ENCODE assay signal across 8 cellular contexts in the genomic region with DNA sequence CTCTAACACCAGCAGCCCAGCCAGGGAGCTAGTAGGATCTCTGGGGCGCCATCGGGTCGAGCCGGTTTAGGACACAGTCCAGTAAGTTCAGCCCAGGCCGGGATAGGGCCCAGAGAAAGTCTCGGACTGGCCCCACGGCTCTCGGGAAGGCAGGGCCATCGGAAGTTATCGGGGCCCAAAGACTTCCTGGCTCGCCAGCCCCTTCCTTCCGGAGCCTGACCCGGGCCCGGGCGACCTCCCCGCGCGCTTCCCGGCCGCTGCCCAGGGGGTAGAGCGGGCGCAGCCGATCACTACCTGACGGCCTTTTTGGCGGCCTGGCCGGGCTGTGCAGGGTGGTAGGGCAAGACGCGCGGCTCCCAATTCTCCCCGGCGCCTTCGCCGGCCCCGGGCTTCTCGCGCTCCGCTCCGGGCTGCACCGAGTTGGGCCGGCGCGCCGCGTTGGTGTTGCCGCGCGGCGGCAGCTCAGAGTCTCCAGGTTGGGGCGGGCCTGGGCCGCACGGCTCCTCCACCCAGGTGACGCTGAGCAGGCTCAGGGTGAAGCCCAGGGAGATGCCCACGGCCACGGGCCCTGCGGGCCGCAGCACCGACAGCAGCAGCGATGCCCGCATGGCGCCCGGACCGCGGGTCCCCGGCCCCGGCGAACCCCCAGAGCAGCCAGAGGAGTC. TPM values are rescaled to one million over a fixed set of nuclear protein-coding genes. Genes with fewer than 3 reads are reported as not detected.
A peak's percentile ranks its signal among the peaks of the same experiment; 100 is the strongest.
DNase-seq lines count a peak whose midpoint lies in the region; ATAC-seq, FAIRE-seq and TF ChIP-seq lines count a peak whose summit lies in the region.

No MANE protein-coding gene starts in this region.

- H3K4me1 ChIP-seq in IMR-90 (ENCODE audit: control insufficient read depth, insufficient read depth, low read length) (peaks cover 19% of the 10 kb centered on the region), adrenal gland (replicated peaks in 1 of 2) (peaks cover 10 to 24% of the 10 kb centered on the region in 2 donors), small intestine (ENCODE audit: control insufficient read depth in 2 of 2, insufficient read depth in 1 of 2, low read depth in 1 of 2, low read length in 1 of 2) (peaks cover 4 to 5% of the 10 kb centered on the region in 2 donors)

- no peaks in the 10 kb centered on the region for H3K27me3 ChIP-seq in IMR-90 (ENCODE audit: control insufficient read depth, insufficient read depth, low read length)
- no peaks in the 10 kb centered on the region for H3K27me3 ChIP-seq in adrenal gland
- H3K27me3 ChIP-seq in small intestine (ENCODE audit: control insufficient read depth in 2 of 2, insufficient read depth in 2 of 2, low read length in 2 of 2): no peaks in the 10 kb centered on the region

- POLR2A ChIA-PET in IMR-90 (lab: Charles Lee; ENCODE audit: unreplicated experiment): no interaction called here

- H4K8ac ChIP-seq in IMR-90 (ENCODE audit: low read depth in 2 of 2, low read length in 2 of 2): peak overlapping the region; percentile 22 to 56; a peak in 2 of 4 replicates

- ATAC-seq in activated CD4-positive, CD25-positive, alpha-beta regulatory T cell treated with anti-CD3 and anti-CD28 coated beads, Interleukin-2, amount 50 U/mL, for 24 hours: peak; percentile 40 to 51
- ATAC-seq in GM21723 (IDR thresholded peaks at IDR 0.05; ENCODE audit: unreplicated experiment) (peak; percentile 40), IMR-90 (ENCODE audit: low read depth) (peak; percentile 41)

- H4K5ac ChIP-seq in IMR-90 (ENCODE audit: low read depth, low read length): no peak overlapping the region

- H4K20me1 ChIP-seq in IMR-90 (ENCODE audit: insufficient read depth, low read length): peaks cover 28% of the 10 kb centered on the region

- dilution Hi-C loops in IMR-90 (cut with HindIII; ENCODE audit: low sequenced_read_pairs, unreplicated experiment): no loop called here

- no peak for DNase-seq in activated CD4-positive, CD25-positive, alpha-beta regulatory T cell treated with anti-CD3 and anti-CD28 coated beads, Interleukin-2, amount 50 U/mL, for 72 hours
- peak; percentile 16 for DNase-seq in IMR-90
- DNase-seq in adrenal gland: peak in 4 of 7 donors; percentile 35 to 69 (median 52)
- peak; percentile 52 for DNase-seq in small intestine
- no peak for DNase-seq in stimulated activated CD4-positive, alpha-beta T cell treated with anti-CD3 and anti-CD28 coated beads, Interleukin-1b, Interleukin-23, amount 100 ng/mL, for 48 hours

- peak overlapping the region; percentile 43; the same call in 1 of the 2 replicates for H2AK5ac ChIP-seq in IMR-90 (ENCODE audit: low read depth, low read length)

- CTCF ChIA-PET in IMR-90 (lab: Yijun Ruan, JAX): interaction anchor here (1.3 kb wide), 1 partner anchor 17 kb away, joined by 8 read pairs; no protein-coding TSS in a partner anchor

- H3K36me3 ChIP-seq in IMR-90 (ENCODE audit: control insufficient read depth, insufficient read depth, low read length): peaks cover 26% of the 10 kb centered on the region
- H3K36me3 ChIP-seq in adrenal gland (replicated peaks in 1 of 2): peaks cover 0 to 25% of the 10 kb centered on the region in 2 donors
- peaks cover 3 to 9% of the 10 kb centered on the region in 2 donors for H3K36me3 ChIP-seq in small intestine (ENCODE audit: control insufficient read depth in 2 of 2, insufficient read depth in 2 of 2, low read length in 2 of 2)

- peak overlapping the region; percentile 73 for H2BK5ac ChIP-seq in IMR-90 (ENCODE audit: low read depth, low read length, poor library complexity, severe bottlenecking)

- peak overlapping the region; percentile 59 for H3K23ac ChIP-seq in IMR-90 (ENCODE audit: low read depth, low read length)

- FAIRE-seq in small intestine (lab: Jason Lieb, UNC): no peak

- H2AK9ac ChIP-seq in IMR-90 (replicated peaks; ENCODE audit: low read depth, low read length, poor library complexity): peak overlapping the region; percentile 91

- H4K91ac ChIP-seq in IMR-90 (ENCODE audit: insufficient read depth, low read depth, low read length): no peak overlapping the region

- H3K27ac ChIP-seq in IMR-90 (ENCODE audit: insufficient read depth, low read length) (peak overlapping the region; percentile 48), adrenal gland (peak overlapping the region; percentile 54 to 96 (median 84)), small intestine (ENCODE audit: low read depth in 1 of 2, low read length in 1 of 2) (peak overlapping the region; percentile 96)

- TF ChIP-seq CTCF in IMR-90 (conservative IDR thresholded peaks at IDR 0.05; ENCODE audit: low read depth, low read length) (no peak), adrenal gland (IDR thresholded peaks at IDR 0.05) (no peak)

- peaks cover 6 to 36% of the 10 kb centered on the region in 2 experiments; a peak in 3 of 4 replicates for H3K79me1 ChIP-seq in IMR-90 (ENCODE audit: low read depth in 1 of 2, low read length in 2 of 2)

- peak overlapping the region; percentile 86 for H3K4me3 ChIP-seq in IMR-90 (ENCODE audit: insufficient read depth, low read depth, low read length)
- peak overlapping the region; percentile 40 to 86 (median 61) for H3K4me3 ChIP-seq in adrenal gland
- peak overlapping the region; percentile 77 for H3K4me3 ChIP-seq in iPS-11a (ENCODE audit: low read depth, low read length)
- peak overlapping the region; percentile 60 to 81 for H3K4me3 ChIP-seq in small intestine (ENCODE audit: low read depth in 1 of 2, low read length in 2 of 2)

- peaks cover 2% of the 10 kb centered on the region; the same call in 1 of the 2 replicates for H3K9me1 ChIP-seq in IMR-90 (ENCODE audit: insufficient read depth, low read length)

- H2AFZ ChIP-seq in IMR-90 (replicated peaks; ENCODE audit: low read length, poor library complexity): peak overlapping the region; percentile 97

- no peak overlapping the region for H2BK20ac ChIP-seq in IMR-90 (ENCODE audit: low read depth, low read length)

- H3K56ac ChIP-seq in IMR-90 (ENCODE audit: extremely low read depth, insufficient read depth, low read length): no peak overlapping the region

- H3K9me3 ChIP-seq in IMR-90 (ENCODE audit: control insufficient read depth, insufficient read depth, low read length) (no peaks in the 10 kb centered on the region), adrenal gland (replicated peaks in 1 of 3) (no peaks in the 10 kb centered on the region), small intestine (ENCODE audit: control insufficient read depth, low read depth) (no peaks in the 10 kb centered on the region)

- no peak overlapping the region for H2BK15ac ChIP-seq in IMR-90 (ENCODE audit: low read depth, low read length)

- BruUV-seq in IMR-90 (replicated peaks; lab: Mats Ljungman, UMichigan): no TSS peak

- TF ChIP-seq POLR2A in IMR-90 (IDR thresholded peaks at IDR 0.05; ENCODE audit: low read depth, low read length) (no peak), adrenal gland (IDR thresholded peaks at IDR 0.05) (no peak)

- in situ Hi-C loops in IMR-90 (cut with MboI; ENCODE audit: low sequenced_read_pairs): no loop called here

- H2BK120ac ChIP-seq in IMR-90 (ENCODE audit: low read depth, low read length): 0 out of 2 replicates have a peak overlapping the region, but pooled peaks have one; percentile 19

- H3K14ac ChIP-seq in IMR-90 (replicated peaks; ENCODE audit: low read depth, low read length): peak overlapping the region; percentile 76

- 1% methylated on average over 53 of the region's 66 CpGs; no CpG with 5 or more reads in 1 of the 2 experiments for WGBS in IMR-90 (ENCODE audit: extremely low coverage in 2 of 2, insufficient read length in 1 of 2), 2 experiments
- 0 to 1% (median 1%) methylated on average over 11 to 66 of the region's 66 CpGs; no CpG with 5 or more reads in 1 of the 4 donors for WGBS in adrenal gland, 4 donors
- 0 to 1% (median 0%) methylated on average over 34 to 66 of the region's 66 CpGs for WGBS in small intestine, 3 donors

- H3K4ac ChIP-seq in IMR-90 (ENCODE audit: low read depth, low read length): peak overlapping the region; percentile 35; the same call in 1 of the 2 replicates

- peak overlapping the region; percentile 76 for H3K4me2 ChIP-seq in IMR-90 (ENCODE audit: low read depth, low read length)

- H3K9ac ChIP-seq in IMR-90 (ENCODE audit: low read depth, low read length): peak overlapping the region; percentile 81

- intact Hi-C loops in IMR-90 (cut with micrococcal nuclease) (loop anchor here (2.0 kb wide), 1 partner anchor 54 kb away; the partner anchor contains the start of gene STK11IP), adrenal gland (cut with DNase I) (loop anchor here (5.0 kb wide), 2 partner anchors 99 to 144 kb away; no protein-coding TSS in a partner anchor)

- no peak for TF ChIP-seq RAD21 in IMR-90 (IDR thresholded peaks at IDR 0.05; ENCODE audit: low read length)

- no peak overlapping the region for H3K18ac ChIP-seq in IMR-90 (ENCODE audit: low read depth, low read length)

RNA-seq across cellular contexts. Expression of gene CHPF, which starts 0.5 kb away (rescaled TPM):
- total RNA-seq in IMR-90 (2012; rRNA removed) (24.0 and 27.2 TPM in 2 replicates), adrenal gland (100 to 1,000 TPM in 3 of 8 donors, 10 to 100 TPM in 5; 42.0 to 196 (median 88.6) TPM)
- polyA plus RNA-seq in IMR-90 (2012; rRNA removed) (115 and 147 TPM in 2 replicates), adrenal gland (10 to 100 TPM in 2 of 3 donors, 1 to 10 TPM in 1; 9.1 to 49.8 (median 44.2) TPM), small intestine (10 to 100 TPM in 2 of 3 donors, 1 to 10 TPM in 1; 8.7 to 51.9 (median 49.0) TPM)
- 108 and 204 TPM in 2 replicates for polyA plus RNA-seq in IMR-90 (2012; cell fraction: cytosol; rRNA removed)
- 37.3 and 118 TPM in 2 replicates for polyA plus RNA-seq in IMR-90 (2012; cell fraction: nucleus; rRNA removed; ENCODE audit: low replicate concordance)

RNA-seq across cellular contexts. Expression of gene TMEM198, which starts 0.8 kb away (rescaled TPM):
- total RNA-seq in IMR-90 (2012; rRNA removed) (under 0.01 and 0.18 TPM in 2 replicates), adrenal gland (10 to 100 TPM in 5 of 8 donors, 1 to 10 TPM in 3; 6.2 to 16.2 (median 10.4) TPM)
- polyA plus RNA-seq in IMR-90 (2012; rRNA removed) (2.2 and 3.0 TPM in 2 replicates), adrenal gland (10 to 100 TPM in 2 of 3 donors, 1 to 10 TPM in 1; 7.5 to 12.1 (median 10.2) TPM), small intestine (10 to 100 TPM in 1 of 3 donors, 1 to 10 TPM in 2; 1.8 to 23.5 (median 9.6) TPM)
- 0.81 and 1.3 TPM in 2 replicates for polyA plus RNA-seq in IMR-90 (2012; cell fraction: cytosol; rRNA removed)
- polyA plus RNA-seq in IMR-90 (2012; cell fraction: nucleus; rRNA removed; ENCODE audit: low replicate concordance): 20.2 and 40.5 TPM in 2 replicates

RNA-seq across cellular contexts. Expression of gene OBSL1, which starts 28.3 kb away (rescaled TPM):
- total RNA-seq in IMR-90 (2012; rRNA removed) (21.4 and 21.5 TPM in 2 replicates), adrenal gland (100 to 1,000 TPM; 127 to 215 (median 169) TPM)
- polyA plus RNA-seq in IMR-90 (2012; rRNA removed) (51.2 and 51.8 TPM in 2 replicates), adrenal gland (100 to 1,000 TPM in 2 of 3 donors, 10 to 100 TPM in 1; 63.9 to 427 (median 408) TPM), small intestine (10 to 100 TPM in 2 of 3 donors, 1 to 10 TPM in 1; 4.5 to 16.3 (median 14.6) TPM)
- polyA plus RNA-seq in IMR-90 (2012; cell fraction: cytosol; rRNA removed): 55.5 and 61.7 TPM in 2 replicates
- 203 and 301 TPM in 2 replicates for polyA plus RNA-seq in IMR-90 (2012; cell fraction: nucleus; rRNA removed; ENCODE audit: low replicate concordance)

RNA-seq across cellular contexts. Expression of gene ASIC4, which starts 28.8 kb away (rescaled TPM):
- total RNA-seq in IMR-90 (2012; rRNA removed): not detected in 2 replicates
- 0.10 TPM in 1 of 2 replicates, not detected in the other for polyA plus RNA-seq in IMR-90 (2012; rRNA removed)
- polyA plus RNA-seq in IMR-90 (2012; cell fraction: cytosol; rRNA removed): not detected in 2 replicates
- polyA plus RNA-seq in IMR-90 (2012; cell fraction: nucleus; rRNA removed; ENCODE audit: low replicate concordance): 0.16 and 0.33 TPM in 2 replicates
- total RNA-seq in adrenal gland: 1 to 10 TPM in 2 of 8 donors, under 1 TPM in 2, not detected in 4; 0.15 to 2.2 (median 1.1) TPM
- polyA plus RNA-seq in adrenal gland: 10 to 100 TPM in 1 of 3 donors, 1 to 10 TPM in 1, under 1 TPM in 1; 0.31 to 16.3 (median 1.8) TPM
- under 1 TPM in 1 of 3 donors, not detected in 2; 0.04 TPM for polyA plus RNA-seq in small intestine

RNA-seq across cellular contexts. Expression of gene INHA, which starts 29.0 kb away (rescaled TPM):
- total RNA-seq in IMR-90 (2012; rRNA removed): not detected in 2 replicates
- polyA plus RNA-seq in IMR-90 (2012; rRNA removed): 0.80 and 0.96 TPM in 2 replicates
- 0.16 and 0.26 TPM in 2 replicates for polyA plus RNA-seq in IMR-90 (2012; cell fraction: cytosol; rRNA removed)
- polyA plus RNA-seq in IMR-90 (2012; cell fraction: nucleus; rRNA removed; ENCODE audit: low replicate concordance): 5.6 and 14.6 TPM in 2 replicates
- total RNA-seq in adrenal gland: 100 to 1,000 TPM in 2 of 8 donors, 10 to 100 TPM in 6; 24.6 to 337 (median 41.0) TPM
- polyA plus RNA-seq in adrenal gland: 100 to 1,000 TPM in 1 of 3 donors, 10 to 100 TPM in 2; 18.9 to 120 (median 44.6) TPM
- under 1 TPM in 1 of 3 donors, not detected in 2; 0.18 TPM for polyA plus RNA-seq in small intestine

Comparison
In these comparisons a context has a peak if more than half of its experiments do, and no peak if none do; other contexts are left out.
1. DNase-seq: peak in IMR-90 (single experiment), adrenal gland (4 of 7) and small intestine (single experiment); none in activated CD4-positive, CD25-positive, alpha-beta regulatory T cell treated with anti-CD3 and anti-CD28 coated beads, Interleukin-2, amount 50 U/mL, for 72 hours (single experiment) and stimulated activated CD4-positive, alpha-beta T cell treated with anti-CD3 and anti-CD28 coated beads, Interleukin-1b, Interleukin-23, amount 100 ng/mL, for 48 hours (single experiment).
2. Peak in every context shown above with its lines, with median percentiles within 50 percentile points of each other: ATAC-seq, H3K27ac ChIP-seq and H3K4me3 ChIP-seq.